In the genomic region with DNA sequence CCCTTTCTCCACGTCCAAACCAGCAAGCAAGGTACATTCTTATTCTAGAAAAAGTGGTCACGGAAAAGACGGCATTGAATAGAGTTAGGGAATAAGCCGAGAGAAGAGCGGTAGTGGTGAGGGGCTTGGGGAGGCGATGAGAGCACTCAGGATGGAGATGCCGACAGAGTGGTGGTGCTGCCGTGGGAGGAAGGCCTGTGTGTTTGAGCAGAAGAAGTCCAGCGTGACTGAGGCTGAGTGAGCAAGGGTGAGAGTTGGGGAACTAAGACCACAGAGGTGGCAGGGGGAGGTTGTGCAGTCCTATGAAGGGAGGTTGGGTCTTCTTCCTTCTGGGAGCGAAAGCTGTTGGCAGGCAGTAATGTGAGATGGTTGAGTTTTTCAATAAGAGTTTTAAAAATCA, we compare ENCODE assay signal across 24 cellular contexts.
A peak's percentile ranks its signal among the peaks of the same experiment; 100 is the strongest.
DNase-seq lines count a peak whose midpoint lies in the region; TF ChIP-seq lines count a peak whose summit lies in the region.
"Had no signal": no experiment of that assay in that cellular context is flagged by ENCODE, and none has a peak within 500 bp of the region (broad histone marks: within the 10 kb centered on the region; RNA-seq: fewer than 3 reads in every experiment).

No MANE protein-coding gene starts in this region.

- TF ChIP-seq POLR2A in esophagus muscularis mucosa (IDR thresholded peaks at IDR 0.05; ENCODE audit: low read depth), result no peak

- peaks cover 23% of the 10 kb centered on the region for H3K9me3 Mint-ChIP-seq in neural crest cell

- no peak overlapping the region for H3K27ac ChIP-seq in Karpas-422 (ENCODE audit: low read length)
- no peak overlapping the region for H3K27ac ChIP-seq in esophagus muscularis mucosa (replicated peaks in 1 of 4)
- H3K27ac ChIP-seq in tibial artery, result no peak overlapping the region
- H3K27ac ChIP-seq: BLaER1 had no signal

- peak; percentile 30 for DNase-seq in Karpas-422
- DNase-seq in esophagus muscularis mucosa (ENCODE audit: extremely low spot score), result peak; percentile 70
- DNase-seq in neural crest cell (ENCODE audit: low read depth, low spot score), result no peak
- DNase-seq in ecto neural progenitor cell (ENCODE audit: low spot score), result no peak
- no peak for DNase-seq in tibial artery
- no peak for DNase-seq in effector CD8-positive, alpha-beta T cell (lab: John Stamatoyannopoulos, UW)
- DNase-seq: 8988T; ACHN; BE2C; C1 segment of cervical spinal cord; CD4-positive, alpha-beta memory T cell; CD4-positive, CD25-positive, alpha-beta regulatory T cell; CD8-positive, alpha-beta memory T cell; COR-L47; DMS 273 treated with DMSO at 0.1 percent for 48 hours; DMS153; DMS53; DMS79; DND-41; EL; GDM1 had no signal

- no peak overlapping the region for H3K9ac ChIP-seq in Karpas-422 (ENCODE audit: low read length)
- H3K9ac ChIP-seq: BLaER1 had no signal

- no peak overlapping the region for H2AFZ ChIP-seq in Karpas-422 (ENCODE audit: low read length)

- H3K4me2 ChIP-seq in Karpas-422 (ENCODE audit: low read depth, low read length, poor library complexity, severe bottlenecking), result no peak overlapping the region
- H3K4me2 ChIP-seq: BLaER1 had no signal

- H3K9me3 ChIP-seq in Karpas-422 (ENCODE audit: low read length), result no peaks in the 10 kb centered on the region
- H3K9me3 ChIP-seq in esophagus muscularis mucosa, result peaks cover 0 to 7% (median 2%) of the 10 kb centered on the region in 4 donors
- no peaks in the 10 kb centered on the region for H3K9me3 ChIP-seq in tibial artery
- H3K9me3 ChIP-seq: BE2C, BLaER1 had no signal

- no peak overlapping the region for H3K4me3 Mint-ChIP-seq in neural crest cell
- H3K4me3 Mint-ChIP-seq: CD14-positive monocyte; CD4-positive, CD25-positive, alpha-beta regulatory T cell; CD8-positive, alpha-beta memory T cell had no signal

- TF ChIP-seq CTCF in esophagus muscularis mucosa (IDR thresholded peaks at IDR 0.05), result no peak
- TF ChIP-seq CTCF in neural crest cell (conservative IDR thresholded peaks at IDR 0.05), result no peak
- no peak for TF ChIP-seq CTCF in tibial artery (IDR thresholded peaks at IDR 0.05)

- H3K27ac Mint-ChIP-seq in neural crest cell (ENCODE audit: unreplicated experiment), result peak overlapping the region; percentile 96
- H3K27ac Mint-ChIP-seq: CD14-positive monocyte; CD4-positive, alpha-beta memory T cell; CD4-positive, CD25-positive, alpha-beta regulatory T cell; CD8-positive, alpha-beta memory T cell had no signal

- no peaks in the 10 kb centered on the region for H4K20me1 ChIP-seq in Karpas-422 (ENCODE audit: insufficient read depth, low read depth, low read length)
- H4K20me1 ChIP-seq: BLaER1 had no signal

- no peaks in the 10 kb centered on the region for H3K79me2 ChIP-seq in Karpas-422 (ENCODE audit: low read length)

- 85% methylated on average over 10 of the region's 10 CpGs for WGBS in esophagus muscularis mucosa

- H3K4me1 ChIP-seq in Karpas-422 (ENCODE audit: low read length), result no peaks in the 10 kb centered on the region
- no peaks in the 10 kb centered on the region for H3K4me1 ChIP-seq in esophagus muscularis mucosa
- no peaks in the 10 kb centered on the region for H3K4me1 ChIP-seq in tibial artery
- H3K4me1 ChIP-seq: BE2C, BLaER1 had no signal

- H3K4me3 ChIP-seq in Karpas-422 (ENCODE audit: low read length), result no peak overlapping the region
- H3K4me3 ChIP-seq in esophagus muscularis mucosa, result no peak overlapping the region
- no peak overlapping the region for H3K4me3 ChIP-seq in tibial artery
- H3K4me3 ChIP-seq: BLaER1, GM12878 had no signal

- H3K4me1 Mint-ChIP-seq in neural crest cell, result peaks cover 20% of the 10 kb centered on the region
- H3K4me1 Mint-ChIP-seq: CD14-positive monocyte; CD4-positive, alpha-beta memory T cell; CD4-positive, CD25-positive, alpha-beta regulatory T cell; CD8-positive, alpha-beta memory T cell had no signal

- H3K36me3 ChIP-seq in Karpas-422 (ENCODE audit: insufficient read depth, low read length), result no peaks in the 10 kb centered on the region
- no peaks in the 10 kb centered on the region for H3K36me3 ChIP-seq in esophagus muscularis mucosa
- H3K36me3 ChIP-seq in tibial artery, result no peaks in the 10 kb centered on the region
- H3K36me3 ChIP-seq: BE2C, BLaER1 had no signal

- intact Hi-C loops in esophagus muscularis mucosa (cut with DNase I) (no loop called here), tibial artery (cut with DNase I; ENCODE audit: low total_unique reads) (no loop called here)

- no peaks in the 10 kb centered on the region for H3K27me3 ChIP-seq in Karpas-422 (ENCODE audit: low read length)
- no peaks in the 10 kb centered on the region for H3K27me3 ChIP-seq in esophagus muscularis mucosa
- no peaks in the 10 kb centered on the region for H3K27me3 ChIP-seq in tibial artery
- H3K27me3 ChIP-seq: BE2C, BLaER1 had no signal

- H3K27me3 Mint-ChIP-seq in neural crest cell (ENCODE audit: low read depth), result no peaks in the 10 kb centered on the region

- no peak for TF ChIP-seq EP300 in esophagus muscularis mucosa (IDR thresholded peaks at IDR 0.05)

- no peaks in the 10 kb centered on the region for H3K9me2 ChIP-seq in Karpas-422 (replicated peaks; ENCODE audit: insufficient read depth, low read length)

- peaks cover 17% of the 10 kb centered on the region for H3K36me3 Mint-ChIP-seq in neural crest cell (ENCODE audit: low read depth)
- H3K36me3 Mint-ChIP-seq: CD14-positive monocyte; CD4-positive, alpha-beta memory T cell; CD4-positive, CD25-positive, alpha-beta regulatory T cell; CD8-positive, alpha-beta memory T cell had no signal

Comparison
In these comparisons a context has a peak if more than half of its experiments do, and no peak if none do; other contexts are left out.
1. DNase-seq: peak in Karpas-422 (single experiment) and esophagus muscularis mucosa (single experiment); none in neural crest cell (single experiment), ecto neural progenitor cell (single experiment), tibial artery (0 of 2) and effector CD8-positive, alpha-beta T cell (single experiment).